In genomic region chr14:105473677-105474477, GRCh38 we compare ENCODE assay signal across 8 cellular contexts. TPM values are rescaled to one million over a fixed set of nuclear protein-coding genes. Genes with fewer than 3 reads are reported as not detected.
DNase-seq lines count a peak whose midpoint lies in the region; ATAC-seq and TF ChIP-seq lines count a peak whose summit lies in the region.

No MANE protein-coding gene starts in this region.

- H3K4me2 ChIP-seq in SK-N-SH, result peak overlapping the region; percentile 94

- no peak for TF ChIP-seq EP300 in SK-N-SH (IDR thresholded peaks at IDR 0.05; ENCODE audit: borderline replicate concordance in 1 of 2, low read depth in 1 of 2, low read length in 1 of 2)

- H4K20me1 ChIP-seq in SK-N-SH (ENCODE audit: insufficient read depth), result peaks cover 6% of the 10 kb centered on the region; the same call in 1 of the 2 replicates

- H3K9me3 ChIP-seq in SK-N-SH (no peaks in the 10 kb centered on the region), adipocyte (ENCODE audit: control insufficient read depth, low read length) (no peaks in the 10 kb centered on the region)

- peak overlapping the region; percentile 52 to 92 for H3K4me3 ChIP-seq in SK-N-SH (ENCODE audit: low read depth in 2 of 2, low read length in 1 of 2)
- peak overlapping the region; percentile 68 for H3K4me3 ChIP-seq in adipocyte (ENCODE audit: low read length)

- H3K27ac ChIP-seq in SK-N-SH (ENCODE audit: low read depth in 2 of 2, low read length in 1 of 2), result peak overlapping the region; percentile 81 to 99

- no peak for TF ChIP-seq RAD21 in SK-N-SH (IDR thresholded peaks at IDR 0.05; ENCODE audit: low read length)

- peaks cover 0 to 13% of the 10 kb centered on the region in 2 experiments for H3K36me3 ChIP-seq in SK-N-SH (replicated peaks in 1 of 2; ENCODE audit: control insufficient read depth in 1 of 2, insufficient read depth in 2 of 2, low read length in 1 of 2)
- peaks cover 2% of the 10 kb centered on the region for H3K36me3 ChIP-seq in adipocyte (ENCODE audit: control insufficient read depth, insufficient read depth, low read length, severe bottlenecking)

- H3K27me3 ChIP-seq in SK-N-SH (ENCODE audit: insufficient read depth) (no peaks in the 10 kb centered on the region), adipocyte (replicated peaks; ENCODE audit: control insufficient read depth, insufficient read depth, low read length) (no peaks in the 10 kb centered on the region)

- peak overlapping the region; percentile 73 for H3K9ac ChIP-seq in SK-N-SH
- H3K9ac ChIP-seq in adipocyte (ENCODE audit: low read length), result no peak overlapping the region

- ATAC-seq in omental fat pad (ENCODE audit: low FRiP score), result peak; percentile 69

- intact Hi-C loops in head of caudate nucleus (cut with DNase I), result loop anchor here (5.0 kb wide), 1 partner anchor 62 kb away; no protein-coding TSS in a partner anchor

- DNase-seq in DMS153 (lab: John Stamatoyannopoulos, UW), result peak; percentile 48
- peak; percentile 85 for DNase-seq in M059J (ENCODE audit: low read depth)
- DNase-seq in SK-N-SH, result peak; percentile 85
- peak; percentile 89 for DNase-seq in adipocyte (ENCODE audit: low read depth)
- DNase-seq in head of caudate nucleus, result peak; percentile 55 to 92 (median 79)
- peak; percentile 90 for DNase-seq in omental fat pad (ENCODE audit: low spot score)
- no peak for DNase-seq in KG1 (lab: John Stamatoyannopoulos, UW)
- no peak for DNase-seq in NAMALWA (ENCODE audit: low spot score)

- TF ChIP-seq CTCF in SK-N-SH (IDR thresholded peaks at IDR 0.05) (no peak), omental fat pad (IDR thresholded peaks at IDR 0.05) (no peak)

- no peak overlapping the region for H2AFZ ChIP-seq in SK-N-SH (ENCODE audit: low read depth)

- no peaks in the 10 kb centered on the region for H3K9me2 ChIP-seq in SK-N-SH

- WGBS in SK-N-SH (ENCODE audit: low lambda C conversion rate), result 4% methylated on average over 17 of the region's 60 CpGs

- POLR2A ChIA-PET in SK-N-SH (lab: Yijun Ruan, JAX), result interaction anchor here (1.1 to 3.2 kb wide), 2 partner anchors 16 to 51 kb away, joined by 4 to 10 read pairs; no protein-coding TSS in a partner anchor

- H3K4me1 ChIP-seq in SK-N-SH (ENCODE audit: control insufficient read depth in 1 of 2, insufficient read depth in 2 of 2, low read depth in 1 of 2, low read length in 1 of 2), result peaks cover 18 to 63% of the 10 kb centered on the region in 2 experiments; a peak in 3 of 4 replicates
- H3K4me1 ChIP-seq in adipocyte (ENCODE audit: control insufficient read depth, insufficient read depth, low read length), result peaks cover 16% of the 10 kb centered on the region

- H3F3A ChIP-seq in SK-N-SH (replicated peaks; ENCODE audit: insufficient read depth), result peaks cover 9% of the 10 kb centered on the region

- CTCF ChIA-PET in SK-N-SH (lab: Yijun Ruan, JAX), result interaction anchor here (0.9 to 8.1 kb wide), 7 partner anchors 9 to 103 kb away, joined by 3 to 137 read pairs (median 28); partner anchors contain the start of genes CRIP1 and TEDC1

- H3K79me2 ChIP-seq in SK-N-SH (ENCODE audit: insufficient read depth), result peaks cover 32% of the 10 kb centered on the region

TF ChIP-seq in SK-N-SH, 30 proteins besides CTCF, POLR2A, EP300 and RAD21 (continues in another document):
- TF ChIP-seq, protein P1, sequence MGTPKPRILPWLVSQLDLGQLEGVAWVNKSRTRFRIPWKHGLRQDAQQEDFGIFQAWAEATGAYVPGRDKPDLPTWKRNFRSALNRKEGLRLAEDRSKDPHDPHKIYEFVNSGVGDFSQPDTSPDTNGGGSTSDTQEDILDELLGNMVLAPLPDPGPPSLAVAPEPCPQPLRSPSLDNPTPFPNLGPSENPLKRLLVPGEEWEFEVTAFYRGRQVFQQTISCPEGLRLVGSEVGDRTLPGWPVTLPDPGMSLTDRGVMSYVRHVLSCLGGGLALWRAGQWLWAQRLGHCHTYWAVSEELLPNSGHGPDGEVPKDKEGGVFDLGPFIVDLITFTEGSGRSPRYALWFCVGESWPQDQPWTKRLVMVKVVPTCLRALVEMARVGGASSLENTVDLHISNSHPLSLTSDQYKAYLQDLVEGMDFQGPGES (IDR thresholded peaks at IDR 0.05; ENCODE audit: low read depth, low read length), result no peak
- TF ChIP-seq SIN3A (IDR thresholded peaks at IDR 0.05; ENCODE audit: borderline replicate concordance, low read depth, low read length) (0 out of 2 replicates have a peak, but pooled peaks have one; percentile 70), MXI1 (IDR thresholded peaks at IDR 0.05; ENCODE audit: low read depth, low read length) (peak; percentile 65; the same call in 1 of the 2 replicates), FOXM1 (IDR thresholded peaks at IDR 0.05; ENCODE audit: low read depth) (no peak), CHD2 (IDR thresholded peaks at IDR 0.05; ENCODE audit: low read length, partially characterized antibody) (peak; percentile 59), NFIC (IDR thresholded peaks at IDR 0.05; ENCODE audit: borderline replicate concordance) (no peak), REST (IDR thresholded peaks at IDR 0.05; ENCODE audit: low read depth, low read length) (peak; percentile 93), GABPA (IDR thresholded peaks at IDR 0.05; ENCODE audit: low read depth) (no peak)
- TF ChIP-seq, protein P2, sequence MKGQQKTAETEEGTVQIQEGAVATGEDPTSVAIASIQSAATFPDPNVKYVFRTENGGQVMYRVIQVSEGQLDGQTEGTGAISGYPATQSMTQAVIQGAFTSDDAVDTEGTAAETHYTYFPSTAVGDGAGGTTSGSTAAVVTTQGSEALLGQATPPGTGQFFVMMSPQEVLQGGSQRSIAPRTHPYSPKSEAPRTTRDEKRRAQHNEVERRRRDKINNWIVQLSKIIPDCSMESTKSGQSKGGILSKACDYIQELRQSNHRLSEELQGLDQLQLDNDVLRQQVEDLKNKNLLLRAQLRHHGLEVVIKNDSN (IDR thresholded peaks at IDR 0.05; ENCODE audit: borderline replicate concordance, low read depth), result no peak
- TF ChIP-seq, protein P3, sequence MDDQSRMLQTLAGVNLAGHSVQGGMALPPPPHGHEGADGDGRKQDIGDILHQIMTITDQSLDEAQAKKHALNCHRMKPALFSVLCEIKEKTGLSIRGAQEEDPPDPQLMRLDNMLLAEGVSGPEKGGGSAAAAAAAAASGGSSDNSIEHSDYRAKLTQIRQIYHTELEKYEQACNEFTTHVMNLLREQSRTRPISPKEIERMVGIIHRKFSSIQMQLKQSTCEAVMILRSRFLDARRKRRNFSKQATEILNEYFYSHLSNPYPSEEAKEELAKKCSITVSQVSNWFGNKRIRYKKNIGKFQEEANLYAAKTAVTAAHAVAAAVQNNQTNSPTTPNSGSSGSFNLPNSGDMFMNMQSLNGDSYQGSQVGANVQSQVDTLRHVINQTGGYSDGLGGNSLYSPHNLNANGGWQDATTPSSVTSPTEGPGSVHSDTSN (IDR thresholded peaks at IDR 0.05), result peak; percentile 20; the same call in 1 of the 2 replicates

RNA-seq across cellular contexts. Expression of gene CRIP2, which starts 0.7 kb away (rescaled TPM):
- 93.9 and 114 TPM in 2 replicates for total RNA-seq in M059J (2014; rRNA removed; shearing (Covaris generic))
- polyA plus RNA-seq in SK-N-SH (2012; rRNA removed), result 219 and 335 TPM in 2 replicates
- polyA plus RNA-seq in SK-N-SH (2012; cell fraction: cytosol; rRNA removed), result 154 and 228 TPM in 2 replicates
- 326 and 608 TPM in 2 replicates for polyA plus RNA-seq in SK-N-SH (2012; cell fraction: nucleus; rRNA removed)
- total RNA-seq in omental fat pad, result 100 to 1,000 TPM in 2 of 4 donors, 10 to 100 TPM in 2; 63.4 to 177 (median 122) TPM

RNA-seq across cellular contexts. Expression of gene CRIP1, which starts 12.8 kb away (rescaled TPM):
- total RNA-seq in M059J (2014; rRNA removed; shearing (Covaris generic)), result not detected in 2 replicates
- 0.68 and 0.72 TPM in 2 replicates for polyA plus RNA-seq in SK-N-SH (2012; rRNA removed)
- polyA plus RNA-seq in SK-N-SH (2012; cell fraction: cytosol; rRNA removed), result 0.09 TPM in 1 of 2 replicates, not detected in the other
- polyA plus RNA-seq in SK-N-SH (2012; cell fraction: nucleus; rRNA removed), result 9.8 and 16.8 TPM in 2 replicates
- total RNA-seq in omental fat pad, result 10 to 100 TPM; 18.5 to 88.6 (median 43.9) TPM

RNA-seq across cellular contexts. Expression of gene TEDC1, which starts 17.2 kb away (rescaled TPM):
- total RNA-seq in M059J (2014; rRNA removed; shearing (Covaris generic)), result 10.2 and 22.4 TPM in 2 replicates
- 10.9 and 13.4 TPM in 2 replicates for polyA plus RNA-seq in SK-N-SH (2012; rRNA removed)
- 4.4 and 7.2 TPM in 2 replicates for polyA plus RNA-seq in SK-N-SH (2012; cell fraction: cytosol; rRNA removed)
- 33.0 and 74.2 TPM in 2 replicates for polyA plus RNA-seq in SK-N-SH (2012; cell fraction: nucleus; rRNA removed)
- 10 to 100 TPM in 2 of 4 donors, 1 to 10 TPM in 2; 2.8 to 18.9 (median 7.4) TPM for total RNA-seq in omental fat pad

RNA-seq across cellular contexts. Expression of gene TMEM121, which starts 52.5 kb away (rescaled TPM):
- total RNA-seq in M059J (2014; rRNA removed; shearing (Covaris generic)), result 1.9 and 5.4 TPM in 2 replicates
- polyA plus RNA-seq in SK-N-SH (2012; rRNA removed), result 7.2 and 9.1 TPM in 2 replicates
- 2.1 and 5.7 TPM in 2 replicates for polyA plus RNA-seq in SK-N-SH (2012; cell fraction: cytosol; rRNA removed)
- 5.1 and 5.9 TPM in 2 replicates for polyA plus RNA-seq in SK-N-SH (2012; cell fraction: nucleus; rRNA removed)
- 1 to 10 TPM; 3.5 to 5.6 (median 4.1) TPM for total RNA-seq in omental fat pad

RNA-seq across cellular contexts. Expression of gene MTA1, which starts 54.2 kb away (rescaled TPM):
- 8.9 and 20.3 TPM in 2 replicates for total RNA-seq in M059J (2014; rRNA removed; shearing (Covaris generic))
- 74.8 and 96.3 TPM in 2 replicates for polyA plus RNA-seq in SK-N-SH (2012; rRNA removed)
- 45.4 and 60.6 TPM in 2 replicates for polyA plus RNA-seq in SK-N-SH (2012; cell fraction: cytosol; rRNA removed)
- 499 and 721 TPM in 2 replicates for polyA plus RNA-seq in SK-N-SH (2012; cell fraction: nucleus; rRNA removed)
- total RNA-seq in omental fat pad, result 10 to 100 TPM; 35.4 to 72.5 (median 59.7) TPM

Comparison
In these comparisons a context has a peak if more than half of its experiments do, and no peak if none do; other contexts are left out.
1. DNase-seq: peak in DMS153 (single experiment), M059J (single experiment), SK-N-SH (single experiment), adipocyte (single experiment), head of caudate nucleus (42 of 42) and omental fat pad (single experiment); none in KG1 (single experiment) and NAMALWA (single experiment).
2. RNA of gene CRIP1, which starts 12.8 kb away (total RNA-seq): 18.5 to 88.6 TPM in omental fat pad; not detected in M059J; every median in the first group is over 10 times any median in the second.